In the genomic region with DNA sequence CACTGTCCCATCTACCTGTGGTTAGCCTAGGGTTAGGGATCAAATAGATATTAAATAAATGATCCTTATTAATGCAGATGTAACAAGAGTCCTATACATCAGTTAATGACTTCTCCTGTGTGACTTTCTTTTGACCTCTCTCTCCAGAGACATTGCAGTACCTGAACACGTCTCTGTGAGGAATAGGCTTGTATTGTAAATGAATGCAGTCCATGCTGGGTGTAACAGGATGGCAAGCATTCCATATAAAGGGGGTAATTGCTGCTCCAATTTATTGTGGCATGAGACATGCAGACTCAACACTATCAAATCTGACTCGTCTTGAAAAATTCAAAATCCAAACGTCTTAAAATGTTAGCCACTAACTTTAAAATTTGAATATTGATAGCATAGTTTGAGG, we compare ENCODE assay signal across 24 cellular contexts.
A peak's percentile ranks its signal among the peaks of the same experiment; 100 is the strongest.
DNase-seq lines count a peak whose midpoint lies in the region; ATAC-seq and TF ChIP-seq lines count a peak whose summit lies in the region.
"Had no signal": no experiment of that assay in that cellular context is flagged by ENCODE, and none has a peak within 500 bp of the region (broad histone marks: within the 10 kb centered on the region; RNA-seq: fewer than 3 reads in every experiment).

No MANE protein-coding gene starts in this region.

- 34% methylated on average over 3 of the region's 3 CpGs for WGBS in hepatocyte (ENCODE audit: low lambda C conversion rate, missing lambda C conversion rate)
- WGBS in transverse colon (ENCODE audit: low coverage in 1 of 2), 2 donors, result 34 to 41% methylated on average over 3 of the region's 3 CpGs

- H3K27ac ChIP-seq in hepatocyte (no peak overlapping the region), transverse colon (peak overlapping the region; percentile 65 to 75 (median 74))
- no peak overlapping the region for H3K27ac ChIP-seq in naive thymus-derived CD4-positive, alpha-beta T cell (ENCODE audit: low read depth, low read length)
- H3K27ac ChIP-seq: BLaER1 had no signal

- H3K27ac Mint-ChIP-seq in naive thymus-derived CD4-positive, alpha-beta T cell, result no peak overlapping the region
- H3K27ac Mint-ChIP-seq: CD14-positive monocyte; CD4-positive, alpha-beta memory T cell; CD4-positive, CD25-positive, alpha-beta regulatory T cell; CD8-positive, alpha-beta memory T cell had no signal

- peaks cover 4% of the 10 kb centered on the region for H3K9me3 ChIP-seq in hepatocyte (ENCODE audit: low read depth)
- no peaks in the 10 kb centered on the region for H3K9me3 ChIP-seq in mucosa of descending colon
- H3K9me3 ChIP-seq in transverse colon, result no peaks in the 10 kb centered on the region
- no peaks in the 10 kb centered on the region for H3K9me3 ChIP-seq in naive thymus-derived CD4-positive, alpha-beta T cell (ENCODE audit: control insufficient read depth in 2 of 3, low read length in 3 of 3)
- H3K9me3 ChIP-seq: BE2C had no signal

- H3K36me3 Mint-ChIP-seq in naive thymus-derived CD4-positive, alpha-beta T cell, result no peaks in the 10 kb centered on the region
- H3K36me3 Mint-ChIP-seq: CD14-positive monocyte had no signal

- H3K27me3 ChIP-seq in hepatocyte, result peaks cover 38% of the 10 kb centered on the region
- H3K27me3 ChIP-seq in transverse colon, result peaks cover 46% of the 10 kb centered on the region
- H3K27me3 ChIP-seq in naive thymus-derived CD4-positive, alpha-beta T cell (ENCODE audit: control insufficient read depth in 2 of 2, insufficient read depth in 2 of 2, low read length in 2 of 2), result peaks cover 4 to 15% of the 10 kb centered on the region in 2 donors

- no peak for TF ChIP-seq EP300 in transverse colon (IDR thresholded peaks at IDR 0.05; ENCODE audit: low read depth)

- peak; percentile 52 for ATAC-seq in mucosa of descending colon
- ATAC-seq in GM19395 (IDR thresholded peaks at IDR 0.05; ENCODE audit: unreplicated experiment), result no peak
- no peak for ATAC-seq in naive thymus-derived CD4-positive, alpha-beta T cell
- ATAC-seq: GM12878 had no signal

- no peak for TF ChIP-seq POLR2A in transverse colon (IDR thresholded peaks at IDR 0.05)

- peaks cover 0 to 20% (median 4%) of the 10 kb centered on the region in 7 donors for H3K4me1 Mint-ChIP-seq in naive thymus-derived CD4-positive, alpha-beta T cell
- H3K4me1 Mint-ChIP-seq: CD14-positive monocyte had no signal

- in situ Hi-C loops in transverse colon (cut with MboI; ENCODE audit: low pct_ligation_motif_present in 1 of 4, low pct_unique_long_range_greater_than_20kb in 1 of 4, low sequenced_read_pairs in 3 of 4), result no loop called here

- DNase-seq in hepatocyte (ENCODE audit: low spot score), result no peak
- DNase-seq in mucosa of descending colon, result no peak
- no peak for DNase-seq in transverse colon
- no peak for DNase-seq in naive thymus-derived CD4-positive, alpha-beta T cell
- no peak for DNase-seq in activated naive CD4-positive, alpha-beta T cell (lab: John Stamatoyannopoulos, UW)
- DNase-seq: 8988T; ACHN; BE2C; C1 segment of cervical spinal cord; CD4-positive, alpha-beta memory T cell; CD4-positive, CD25-positive, alpha-beta regulatory T cell; CD8-positive, alpha-beta memory T cell; COR-L47; DMS 273 treated with DMSO at 0.1 percent for 48 hours; DMS153; DMS53; DMS79; DND-41; EL; GDM1 had no signal

- CTCF ChIA-PET in naive thymus-derived CD4-positive, alpha-beta T cell (lab: Charles Lee), result no interaction called here

- no peaks in the 10 kb centered on the region for H4K20me1 ChIP-seq in hepatocyte (ENCODE audit: insufficient read depth, poor library complexity, severe bottlenecking)

- POLR2A ChIA-PET in naive thymus-derived CD4-positive, alpha-beta T cell (lab: Charles Lee), result no interaction called here

- intact Hi-C loops in mucosa of descending colon (cut with DNase I, micrococcal nuclease), result no loop called here
- intact Hi-C loops in transverse colon (cut with DNase I; ENCODE audit: low total_unique reads), result no loop called here
- intact Hi-C loops in naive thymus-derived CD4-positive, alpha-beta T cell (cut with micrococcal nuclease), result no loop called here

- H3K79me2 ChIP-seq in hepatocyte, result no peaks in the 10 kb centered on the region

- H3K36me3 ChIP-seq in hepatocyte (replicated peaks; ENCODE audit: insufficient read depth, low read depth) (no peaks in the 10 kb centered on the region), mucosa of descending colon (ENCODE audit: low read depth) (no peaks in the 10 kb centered on the region), transverse colon (no peaks in the 10 kb centered on the region)
- no peaks in the 10 kb centered on the region for H3K36me3 ChIP-seq in naive thymus-derived CD4-positive, alpha-beta T cell (ENCODE audit: control insufficient read depth in 2 of 3, insufficient read depth in 3 of 3, low read length in 3 of 3)
- H3K36me3 ChIP-seq: BE2C, BLaER1 had no signal

- H3K4me3 ChIP-seq in hepatocyte (no peak overlapping the region), mucosa of descending colon (no peak overlapping the region), transverse colon (no peak overlapping the region)
- no peak overlapping the region for H3K4me3 ChIP-seq in naive thymus-derived CD4-positive, alpha-beta T cell (ENCODE audit: low read length)
- H3K4me3 ChIP-seq: BLaER1, GM12878 had no signal

- TF ChIP-seq CTCF in hepatocyte (IDR thresholded peaks at IDR 0.05; ENCODE audit: poor library complexity) (no peak), mucosa of descending colon (IDR thresholded peaks at IDR 0.05) (no peak), transverse colon (IDR thresholded peaks at IDR 0.05) (no peak)

- no peak overlapping the region for H3K4me3 Mint-ChIP-seq in naive thymus-derived CD4-positive, alpha-beta T cell
- H3K4me3 Mint-ChIP-seq: CD4-positive, alpha-beta memory T cell; CD4-positive, CD25-positive, alpha-beta regulatory T cell; CD8-positive, alpha-beta memory T cell had no signal

- H3K27me3 Mint-ChIP-seq in naive thymus-derived CD4-positive, alpha-beta T cell, result peaks cover 15 to 44% (median 18%) of the 10 kb centered on the region in 5 donors

- H3K9me2 ChIP-seq in hepatocyte (replicated peaks; ENCODE audit: insufficient read depth), result no peaks in the 10 kb centered on the region

- H2AFZ ChIP-seq in hepatocyte, result no peak overlapping the region

- H3K4me2 ChIP-seq in hepatocyte, result peak overlapping the region; percentile 54
- H3K4me2 ChIP-seq: BLaER1 had no signal

- peaks cover 0 to 13% (median 5%) of the 10 kb centered on the region in 11 donors for H3K9me3 Mint-ChIP-seq in naive thymus-derived CD4-positive, alpha-beta T cell

- H3K4me1 ChIP-seq in hepatocyte (ENCODE audit: insufficient read depth), result peaks cover 19% of the 10 kb centered on the region
- peaks cover 12% of the 10 kb centered on the region for H3K4me1 ChIP-seq in mucosa of descending colon (ENCODE audit: low read depth)
- H3K4me1 ChIP-seq in transverse colon, result peaks cover 0 to 28% (median 10%) of the 10 kb centered on the region in 4 donors
- H3K4me1 ChIP-seq in naive thymus-derived CD4-positive, alpha-beta T cell (ENCODE audit: control insufficient read depth in 2 of 2, insufficient read depth in 2 of 2, low read length in 2 of 2), result no peaks in the 10 kb centered on the region
- H3K4me1 ChIP-seq: BE2C had no signal

Comparison
In these comparisons a context has a peak if more than half of its experiments do, and no peak if none do; other contexts are left out.
1. H3K27ac ChIP-seq: peak in transverse colon (4 of 4); none in hepatocyte (single experiment) and naive thymus-derived CD4-positive, alpha-beta T cell (single experiment).